In genomic region chr1:170853302-170853701, GRCh38 we compare ENCODE assay signal across 17 cellular contexts.
DNase-seq lines count a peak whose midpoint lies in the region; ATAC-seq, FAIRE-seq and TF ChIP-seq lines count a peak whose summit lies in the region.
"Had no signal": no experiment of that assay in that cellular context is flagged by ENCODE, and none has a peak within 500 bp of the region (broad histone marks: within the 10 kb centered on the region; RNA-seq: fewer than 3 reads in every experiment).

No MANE protein-coding gene starts in this region.

- H3K4me1 ChIP-seq in thyroid gland = peaks cover 0 to 21% of the 10 kb centered on the region in 2 donors
- H3K4me1 ChIP-seq: body of pancreas, left lung, testis had no signal

- H3K9me3 ChIP-seq in thyroid gland = no peaks in the 10 kb centered on the region
- H3K9me3 ChIP-seq: body of pancreas, left lung, psoas muscle, testis had no signal

- H3K27ac ChIP-seq in thyroid gland = peak overlapping the region in 1 of 3 donors; percentile 26
- H3K27ac ChIP-seq: body of pancreas, dorsolateral prefrontal cortex, left lung, psoas muscle, testis had no signal

- no peak overlapping the region for H3K4me3 ChIP-seq in thyroid gland (replicated peaks in 1 of 3)
- H3K4me3 ChIP-seq: body of pancreas, dorsolateral prefrontal cortex, left lung, psoas muscle, testis had no signal

- TF ChIP-seq CTCF in thyroid gland (IDR thresholded peaks at IDR 0.05) = no peak

- FAIRE-seq in GM12891 (lab: Jason Lieb, UNC) = peak; percentile 76
- FAIRE-seq: TTC549 had no signal

- WGBS in thyroid gland, 2 donors = 78 to 81% methylated on average over 5 of the region's 5 CpGs

- no peak for DNase-seq in GM12891 (ENCODE audit: insufficient read length, low spot score)
- DNase-seq in nucleus accumbens (lab: John Stamatoyannopoulos, UW) = no peak
- DNase-seq in NCI-H1417 (lab: John Stamatoyannopoulos, UW) = no peak
- no peak for DNase-seq in NK-92 (lab: John Stamatoyannopoulos, UW; ENCODE audit: unreplicated experiment)
- no peak for DNase-seq in thyroid gland
- DNase-seq: activated naive CD4-positive, alpha-beta T cell; body of pancreas; dorsolateral prefrontal cortex; left lung; naive B cell; psoas muscle; stimulated activated CD4-positive, alpha-beta T cell treated with anti-CD3 and anti-CD28 coated beads, Interleukin-15, amount 100 ng/mL, for 24 hours; testis had no signal

- no peak for TF ChIP-seq POLR2A in GM12891 (IDR thresholded peaks at IDR 0.05; ENCODE audit: low read depth, low read length)
- TF ChIP-seq POLR2A in thyroid gland (IDR thresholded peaks at IDR 0.05) = no peak

- no peaks in the 10 kb centered on the region for H3K27me3 ChIP-seq in thyroid gland
- H3K27me3 ChIP-seq: body of pancreas, left lung, testis had no signal

- peak; percentile 74 for ATAC-seq in GM19328 (IDR thresholded peaks at IDR 0.05; ENCODE audit: unreplicated experiment)
- ATAC-seq in HG02610 (IDR thresholded peaks at IDR 0.05; ENCODE audit: unreplicated experiment) = peak; percentile 84
- ATAC-seq in HG03280 (IDR thresholded peaks at IDR 0.05; ENCODE audit: unreplicated experiment) = peak; percentile 95
- ATAC-seq: body of pancreas, left lung, psoas muscle had no signal

- intact Hi-C loops in thyroid gland (cut with DNase I) = no loop called here

- no peaks in the 10 kb centered on the region for H3K36me3 ChIP-seq in thyroid gland
- H3K36me3 ChIP-seq: left lung had no signal

TF ChIP-seq in GM12891, 5 proteins besides CTCF, POLR2A, EP300 and RAD21:
- TF ChIP-seq POLR2AphosphoS5 (IDR thresholded peaks at IDR 0.05; ENCODE audit: low read depth, low read length) (no peak), PAX5 (IDR thresholded peaks at IDR 0.05; ENCODE audit: insufficient read depth, low read length, severe bottlenecking) (no peak), TAF1 (IDR thresholded peaks at IDR 0.05; ENCODE audit: low read depth, low read length) (no peak), SPI1 (IDR thresholded peaks at IDR 0.05; ENCODE audit: low read depth, low read length) (no peak), POU2F2 (IDR thresholded peaks at IDR 0.05; ENCODE audit: low read depth, low read length) (no peak)
